Comparison of ENCODE assay signal across 8 cellular contexts in genomic region chr4:76948441-76949292, GRCh38. TPM values are rescaled to one million over a fixed set of nuclear protein-coding genes. Genes with fewer than 3 reads are reported as not detected.
DNase-seq lines count a peak whose midpoint lies in the region; ATAC-seq and TF ChIP-seq lines count a peak whose summit lies in the region.

No MANE protein-coding gene starts in this region.

- peak; percentile 64 to 85 (median 70) for DNase-seq in CD8-positive, alpha-beta memory T cell
- DNase-seq in Peyer's patch, result peak; percentile 63 to 85 (median 82)
- DNase-seq in activated T-helper 1 cell treated with anti-CD3 and anti-CD28 coated beads, Interleukin-2, amount 50 U/mL, for 16 hours (ENCODE audit: low read depth in 1 of 2, low spot score in 1 of 2), result peak; percentile 21 to 43
- peak; percentile 65 for DNase-seq in fibroblast of mammary gland (ENCODE audit: low read depth)

- H3K36me3 ChIP-seq in CD8-positive, alpha-beta memory T cell (ENCODE audit: insufficient read depth, low read length), result no peaks in the 10 kb centered on the region
- no peaks in the 10 kb centered on the region for H3K36me3 ChIP-seq in Peyer's patch
- no peaks in the 10 kb centered on the region for H3K36me3 ChIP-seq in subcutaneous abdominal adipose tissue (ENCODE audit: control insufficient read depth in 5 of 5, insufficient read depth in 5 of 5, low read length in 5 of 5)

- H3K36me3 Mint-ChIP-seq in CD8-positive, alpha-beta memory T cell, result peaks cover 0 to 6% (median 5%) of the 10 kb centered on the region in 3 donors
- H3K36me3 Mint-ChIP-seq in nephron (ENCODE audit: low read depth), result peaks cover 39% of the 10 kb centered on the region

- CTCF ChIA-PET in CD8-positive, alpha-beta memory T cell (lab: Charles Lee), result interaction anchor here (1.1 to 1.3 kb wide), 3 partner anchors 46 to 94 kb away, joined by 3 to 4 read pairs (median 3); no protein-coding TSS in a partner anchor

- H3K27ac Mint-ChIP-seq in CD8-positive, alpha-beta memory T cell, result peak overlapping the region; percentile 51 to 96 (median 82)
- H3K27ac Mint-ChIP-seq in nephron, result peak overlapping the region; percentile 89 to 97 (median 91)

- TF ChIP-seq CTCF in Peyer's patch (IDR thresholded peaks at IDR 0.05), result no peak
- TF ChIP-seq CTCF in fibroblast of mammary gland (conservative IDR thresholded peaks at IDR 0.05; ENCODE audit: control insufficient read depth, insufficient read depth, low read depth, low read length), result no peak
- TF ChIP-seq CTCF in nephron (IDR thresholded peaks at IDR 0.05; ENCODE audit: unreplicated experiment in 3 of 3), result peak in 1 of 3 experiments; percentile 42

- peak overlapping the region; percentile 86 to 98 (median 91) for H3K4me3 Mint-ChIP-seq in CD8-positive, alpha-beta memory T cell
- peak overlapping the region; percentile 85 to 93 (median 90) for H3K4me3 Mint-ChIP-seq in nephron

- peaks cover 18 to 28% (median 22%) of the 10 kb centered on the region in 3 donors for H3K4me1 Mint-ChIP-seq in CD8-positive, alpha-beta memory T cell
- peaks cover 57% of the 10 kb centered on the region for H3K4me1 Mint-ChIP-seq in nephron

- no peaks in the 10 kb centered on the region for H3K9me3 ChIP-seq in CD8-positive, alpha-beta memory T cell (ENCODE audit: low read length)
- no peaks in the 10 kb centered on the region for H3K9me3 ChIP-seq in Peyer's patch
- no peaks in the 10 kb centered on the region for H3K9me3 ChIP-seq in subcutaneous abdominal adipose tissue (ENCODE audit: control insufficient read depth in 5 of 5, low read length in 5 of 5)

- peak overlapping the region; percentile 73 for H3K27ac ChIP-seq in CD8-positive, alpha-beta memory T cell (ENCODE audit: low read depth, low read length)
- H3K27ac ChIP-seq in Peyer's patch (peak overlapping the region; percentile 81 to 88 (median 85)), subcutaneous abdominal adipose tissue (ENCODE audit: low read depth, low read length) (peak overlapping the region; percentile 92)

- H3K27me3 ChIP-seq in CD8-positive, alpha-beta memory T cell (ENCODE audit: insufficient read depth, low read length, poor library complexity, severe bottlenecking), result no peaks in the 10 kb centered on the region
- H3K27me3 ChIP-seq in Peyer's patch (no peaks in the 10 kb centered on the region), subcutaneous abdominal adipose tissue (ENCODE audit: control insufficient read depth in 5 of 5, insufficient read depth in 4 of 5, low read length in 5 of 5) (peaks cover 0 to 2% (median 0%) of the 10 kb centered on the region in 5 donors)

- H3K4me1 ChIP-seq in CD8-positive, alpha-beta memory T cell (ENCODE audit: insufficient read depth, low read length), result peaks cover 6% of the 10 kb centered on the region
- H3K4me1 ChIP-seq in Peyer's patch (peaks cover 0 to 22% (median 0%) of the 10 kb centered on the region in 4 donors), subcutaneous abdominal adipose tissue (ENCODE audit: control insufficient read depth in 5 of 5, insufficient read depth in 5 of 5, low read length in 5 of 5) (peaks cover 5 to 53% (median 44%) of the 10 kb centered on the region in 5 donors)

- TF ChIP-seq POLR2A in Peyer's patch (IDR thresholded peaks at IDR 0.05), result peak in 1 of 2 donors; percentile 13

- POLR2A ChIA-PET in CD8-positive, alpha-beta memory T cell (lab: Charles Lee), result interaction anchor here (0.9 to 1.9 kb wide), 2 partner anchors 46 to 126 kb away, joined by 6 read pairs; partner anchors contain the start of gene CCNI

- peak overlapping the region; percentile 85 for H3K4me3 ChIP-seq in CD8-positive, alpha-beta memory T cell (ENCODE audit: low read length)
- H3K4me3 ChIP-seq in Peyer's patch (peak overlapping the region; percentile 64 to 77 (median 75)), fibroblast of mammary gland (ENCODE audit: control insufficient read depth, low read depth, low read length) (peak overlapping the region; percentile 90), subcutaneous abdominal adipose tissue (ENCODE audit: low read depth in 1 of 5, low read length in 5 of 5) (peak overlapping the region; percentile 62 to 96 (median 89))

- no peaks in the 10 kb centered on the region for H3K9me3 Mint-ChIP-seq in CD8-positive, alpha-beta memory T cell
- peaks cover 7% of the 10 kb centered on the region for H3K9me3 Mint-ChIP-seq in nephron

- H3K9ac ChIP-seq in subcutaneous abdominal adipose tissue (ENCODE audit: low read length in 5 of 5), result peak overlapping the region; percentile 48 to 88 (median 79)

- ATAC-seq in GM19452 (IDR thresholded peaks at IDR 0.05; ENCODE audit: unreplicated experiment), result peak; percentile 44
- ATAC-seq in HG03558 (IDR thresholded peaks at IDR 0.05; ENCODE audit: extremely low read depth, unreplicated experiment), result peak; percentile 26

- H3K27me3 Mint-ChIP-seq in CD8-positive, alpha-beta memory T cell, result no peaks in the 10 kb centered on the region
- H3K27me3 Mint-ChIP-seq in nephron (ENCODE audit: low read depth), result no peaks in the 10 kb centered on the region

RNA-seq across cellular contexts. Expression of gene SEPTIN11, which starts 0.9 kb away (rescaled TPM):
- 10 to 100 TPM; 54.3 to 56.8 TPM for total RNA-seq in CD8-positive, alpha-beta memory T cell
- polyA plus RNA-seq in CD8-positive, alpha-beta memory T cell, result 34.8 TPM
- 100 to 1,000 TPM in 1 of 4 donors, 10 to 100 TPM in 3; 58.8 to 354 (median 80.0) TPM for total RNA-seq in Peyer's patch

RNA-seq across cellular contexts. Expression of gene SOWAHB, which starts 50.7 kb away (rescaled TPM):
- not detected for total RNA-seq in CD8-positive, alpha-beta memory T cell
- not detected for polyA plus RNA-seq in CD8-positive, alpha-beta memory T cell
- 10 to 100 TPM; 11.6 to 30.8 (median 27.4) TPM for total RNA-seq in Peyer's patch

Comparison
In these comparisons a context has a peak if more than half of its experiments do, and no peak if none do; other contexts are left out.
1. Peak in every context shown above with its lines: DNase-seq, ATAC-seq, H3K4me3 ChIP-seq and H3K27ac ChIP-seq.
2. DNase-seq: peak in every context shown above with its lines; median percentile 82 in Peyer's patch; 70 in CD8-positive, alpha-beta memory T cell; 65 in fibroblast of mammary gland; 32 in activated T-helper 1 cell treated with anti-CD3 and anti-CD28 coated beads, Interleukin-2, amount 50 U/mL, for 16 hours.
3. RNA of gene SOWAHB, which starts 50.7 kb away (total RNA-seq): 11.6 to 30.8 TPM in Peyer's patch; not detected in CD8-positive, alpha-beta memory T cell; every median in the first group is over 10 times any median in the second.